Comparison of ENCODE assay signal across 13 cellular contexts in the genomic region with DNA sequence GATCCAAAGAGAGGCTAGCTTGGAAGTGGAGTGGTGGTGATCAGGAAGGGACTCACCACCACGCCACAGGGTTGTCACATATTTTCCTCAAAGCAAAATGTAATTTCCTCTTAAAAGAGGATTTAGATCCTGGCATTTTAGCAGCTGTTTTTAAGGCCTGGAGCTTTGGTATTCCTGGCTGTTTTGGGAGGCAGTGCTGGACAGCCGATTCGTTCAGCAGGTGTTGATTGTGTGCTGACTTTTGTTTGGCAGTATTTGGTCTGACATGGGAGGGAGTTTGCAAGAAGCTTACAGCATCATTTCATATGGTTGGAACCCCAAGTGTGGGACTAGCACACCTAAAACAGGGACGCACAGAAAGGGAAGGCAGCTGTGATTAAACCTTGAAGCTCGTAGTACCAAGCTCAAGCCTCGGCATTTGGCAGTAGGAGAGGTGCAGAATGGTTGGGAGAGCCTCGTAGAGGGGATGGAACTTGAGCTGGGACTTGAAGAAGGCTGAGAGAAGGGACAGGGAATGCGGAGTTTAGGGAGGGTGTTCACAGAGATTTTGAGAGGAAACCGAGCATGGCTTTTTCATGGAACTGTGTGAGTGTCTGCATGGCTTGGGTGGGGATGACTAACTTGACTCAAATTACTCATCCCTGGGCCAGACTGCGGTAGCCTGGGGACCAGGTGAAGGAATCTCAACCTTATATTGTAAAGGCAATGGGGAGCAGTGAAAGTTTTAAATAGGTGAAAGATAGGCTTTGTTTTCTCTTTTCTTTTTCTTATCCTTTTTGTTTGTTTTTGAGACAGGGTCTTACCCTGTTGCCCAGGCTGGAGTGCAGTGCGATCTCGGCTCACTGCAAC. TPM values are rescaled to one million over a fixed set of nuclear protein-coding genes. Genes with fewer than 3 reads are reported as not detected.
DNase-seq lines count a peak whose midpoint lies in the region; ATAC-seq and TF ChIP-seq lines count a peak whose summit lies in the region.
"Had no signal": no experiment of that assay in that cellular context is flagged by ENCODE, and none has a peak within 500 bp of the region (broad histone marks: within the 10 kb centered on the region; RNA-seq: fewer than 3 reads in every experiment).

No MANE protein-coding gene starts in this region.

- H3K27ac ChIP-seq in uterus: no peak overlapping the region
- H3K27ac ChIP-seq: SJSA1 had no signal

- peak; percentile 31 for ATAC-seq in Right ventricle myocardium superior (ENCODE audit: poor library complexity)
- no peak for ATAC-seq in left ventricle myocardium superior
- no peak for ATAC-seq in HG03378 (IDR thresholded peaks at IDR 0.05; ENCODE audit: unreplicated experiment)
- ATAC-seq: stimulated activated naive B cell treated with anti-CD40 and anti-IgM and Interleukin-4, amounts not matched to agents 10 μg/mL and 1 μg/mL and 100 μg/mL, for 72 hours had no signal

- H3K4me3 Mint-ChIP-seq in activated CD4-positive, alpha-beta T cell treated with anti-CD3 and anti-CD28 coated beads, Interleukin-2, amount 10 ng/mL, durations not matched to agents 24 days and 14 days: peak overlapping the region; percentile 13
- no peak overlapping the region for H3K4me3 Mint-ChIP-seq in stimulated activated naive CD8-positive, alpha-beta T cell treated with anti-CD3 and anti-CD28 coated beads, Interleukin-15, Interleukin-2, amounts not matched to agents 100 ng/mL and 50 ng/mL, for 24 hours
- H3K4me3 Mint-ChIP-seq: stimulated activated naive B cell treated with anti-CD40 and anti-IgM and Interleukin-4, amounts not matched to agents 10 μg/mL and 1 μg/mL and 100 μg/mL, for 72 hours had no signal

- peaks cover 11% of the 10 kb centered on the region for H3K36me3 Mint-ChIP-seq in activated CD4-positive, alpha-beta T cell treated with anti-CD3 and anti-CD28 coated beads, Interleukin-2, amount 10 ng/mL, durations not matched to agents 24 days and 14 days (ENCODE audit: low read depth)
- H3K36me3 Mint-ChIP-seq in stimulated activated naive CD8-positive, alpha-beta T cell treated with anti-CD3 and anti-CD28 coated beads, Interleukin-15, Interleukin-2, amounts not matched to agents 100 ng/mL and 50 ng/mL, for 24 hours (ENCODE audit: low read depth): peaks cover 7% of the 10 kb centered on the region

- peak overlapping the region; percentile 75 for H3K27ac Mint-ChIP-seq in activated CD4-positive, alpha-beta T cell treated with anti-CD3 and anti-CD28 coated beads, Interleukin-2, amount 10 ng/mL, durations not matched to agents 24 days and 14 days
- peak overlapping the region; percentile 54 for H3K27ac Mint-ChIP-seq in stimulated activated naive CD8-positive, alpha-beta T cell treated with anti-CD3 and anti-CD28 coated beads, Interleukin-15, Interleukin-2, amounts not matched to agents 100 ng/mL and 50 ng/mL, for 24 hours
- H3K27ac Mint-ChIP-seq: stimulated activated naive B cell treated with anti-CD40 and anti-IgM and Interleukin-4, amounts not matched to agents 10 μg/mL and 1 μg/mL and 100 μg/mL, for 72 hours had no signal

- H3K9me3 Mint-ChIP-seq in activated CD4-positive, alpha-beta T cell treated with anti-CD3 and anti-CD28 coated beads, Interleukin-2, amount 10 ng/mL, durations not matched to agents 24 days and 14 days: no peaks in the 10 kb centered on the region
- no peaks in the 10 kb centered on the region for H3K9me3 Mint-ChIP-seq in stimulated activated naive CD8-positive, alpha-beta T cell treated with anti-CD3 and anti-CD28 coated beads, Interleukin-15, Interleukin-2, amounts not matched to agents 100 ng/mL and 50 ng/mL, for 24 hours
- H3K9me3 Mint-ChIP-seq: stimulated activated naive B cell treated with anti-CD40 and anti-IgM and Interleukin-4, amounts not matched to agents 10 μg/mL and 1 μg/mL and 100 μg/mL, for 72 hours had no signal

- no peaks in the 10 kb centered on the region for H3K27me3 ChIP-seq in uterus
- H3K27me3 ChIP-seq: SJSA1 had no signal

- no peaks in the 10 kb centered on the region for H3K4me1 ChIP-seq in uterus

- H3K4me3 ChIP-seq in epithelial cell of esophagus (ENCODE audit: low read length): no peak overlapping the region
- no peak overlapping the region for H3K4me3 ChIP-seq in uterus
- H3K4me3 ChIP-seq: lung, SJSA1 had no signal

- peaks cover 58% of the 10 kb centered on the region for H3K4me1 Mint-ChIP-seq in activated CD4-positive, alpha-beta T cell treated with anti-CD3 and anti-CD28 coated beads, Interleukin-2, amount 10 ng/mL, durations not matched to agents 24 days and 14 days
- peaks cover 72% of the 10 kb centered on the region for H3K4me1 Mint-ChIP-seq in stimulated activated naive CD8-positive, alpha-beta T cell treated with anti-CD3 and anti-CD28 coated beads, Interleukin-15, Interleukin-2, amounts not matched to agents 100 ng/mL and 50 ng/mL, for 24 hours (ENCODE audit: low read depth)

- no peak for TF ChIP-seq POLR2A in uterus (IDR thresholded peaks at IDR 0.05)

- no peaks in the 10 kb centered on the region for H3K9me3 ChIP-seq in uterus
- H3K9me3 ChIP-seq: SJSA1 had no signal

- TF ChIP-seq CTCF in epithelial cell of esophagus (IDR thresholded peaks at IDR 0.05; ENCODE audit: insufficient read depth, low read depth, low read length, missing control alignments) (no peak), uterus (IDR thresholded peaks at IDR 0.05) (no peak)

- no peaks in the 10 kb centered on the region for H3K36me3 ChIP-seq in uterus
- H3K36me3 ChIP-seq: SJSA1 had no signal

- intact Hi-C loops in Right ventricle myocardium superior (cut with DNase I): no loop called here
- intact Hi-C loops in left ventricle myocardium superior (cut with micrococcal nuclease): no loop called here
- intact Hi-C loops in activated CD4-positive, alpha-beta T cell treated with anti-CD3 and anti-CD28 coated beads, Interleukin-2, amount 10 ng/mL, durations not matched to agents 24 days and 14 days (cut with micrococcal nuclease): loop anchor here (10.0 kb wide), 1 partner anchor 238 kb away; no protein-coding TSS in a partner anchor
- intact Hi-C loops in uterus (cut with DNase I; ENCODE audit: low total_unique reads): no loop called here

- H3K27me3 Mint-ChIP-seq in activated CD4-positive, alpha-beta T cell treated with anti-CD3 and anti-CD28 coated beads, Interleukin-2, amount 10 ng/mL, durations not matched to agents 24 days and 14 days: no peaks in the 10 kb centered on the region
- no peaks in the 10 kb centered on the region for H3K27me3 Mint-ChIP-seq in stimulated activated naive CD8-positive, alpha-beta T cell treated with anti-CD3 and anti-CD28 coated beads, Interleukin-15, Interleukin-2, amounts not matched to agents 100 ng/mL and 50 ng/mL, for 24 hours
- H3K27me3 Mint-ChIP-seq: stimulated activated naive B cell treated with anti-CD40 and anti-IgM and Interleukin-4, amounts not matched to agents 10 μg/mL and 1 μg/mL and 100 μg/mL, for 72 hours had no signal

- DNase-seq in Right ventricle myocardium superior (no peak), left ventricle myocardium superior (no peak), epithelial cell of esophagus (ENCODE audit: low read depth) (peak; percentile 75), amniotic stem cell (lab: John Stamatoyannopoulos, UW) (no peak), uterus (no peak)
- no peak for DNase-seq in activated CD4-positive, alpha-beta T cell treated with anti-CD3 and anti-CD28 coated beads, Interleukin-2, amount 10 ng/mL, durations not matched to agents 24 days and 14 days
- DNase-seq: NCI-H1694; NCI-H748 treated with DMSO at 0.1 percent for 48 hours; stimulated activated naive B cell treated with anti-CD40 and anti-IgM and Interleukin-4, amounts not matched to agents 10 μg/mL and 1 μg/mL and 100 μg/mL, for 72 hours had no signal

RNA-seq across cellular contexts. Expression of gene RPTOR, which starts 52.3 kb away (rescaled TPM):
- 19.0 TPM for total RNA-seq in Right ventricle myocardium superior
- 20.9 TPM for total RNA-seq in left ventricle myocardium superior
- 67.2 and 68.2 TPM in 2 replicates for total RNA-seq in activated CD4-positive, alpha-beta T cell treated with anti-CD3 and anti-CD28 coated beads, Interleukin-2, amount 10 ng/mL, durations not matched to agents 24 days and 14 days
- 10 to 100 TPM; 19.0 to 48.3 (median 27.3) TPM for total RNA-seq in uterus
